Comparison of ENCODE assay signal across 18 cellular contexts in the genomic region with DNA sequence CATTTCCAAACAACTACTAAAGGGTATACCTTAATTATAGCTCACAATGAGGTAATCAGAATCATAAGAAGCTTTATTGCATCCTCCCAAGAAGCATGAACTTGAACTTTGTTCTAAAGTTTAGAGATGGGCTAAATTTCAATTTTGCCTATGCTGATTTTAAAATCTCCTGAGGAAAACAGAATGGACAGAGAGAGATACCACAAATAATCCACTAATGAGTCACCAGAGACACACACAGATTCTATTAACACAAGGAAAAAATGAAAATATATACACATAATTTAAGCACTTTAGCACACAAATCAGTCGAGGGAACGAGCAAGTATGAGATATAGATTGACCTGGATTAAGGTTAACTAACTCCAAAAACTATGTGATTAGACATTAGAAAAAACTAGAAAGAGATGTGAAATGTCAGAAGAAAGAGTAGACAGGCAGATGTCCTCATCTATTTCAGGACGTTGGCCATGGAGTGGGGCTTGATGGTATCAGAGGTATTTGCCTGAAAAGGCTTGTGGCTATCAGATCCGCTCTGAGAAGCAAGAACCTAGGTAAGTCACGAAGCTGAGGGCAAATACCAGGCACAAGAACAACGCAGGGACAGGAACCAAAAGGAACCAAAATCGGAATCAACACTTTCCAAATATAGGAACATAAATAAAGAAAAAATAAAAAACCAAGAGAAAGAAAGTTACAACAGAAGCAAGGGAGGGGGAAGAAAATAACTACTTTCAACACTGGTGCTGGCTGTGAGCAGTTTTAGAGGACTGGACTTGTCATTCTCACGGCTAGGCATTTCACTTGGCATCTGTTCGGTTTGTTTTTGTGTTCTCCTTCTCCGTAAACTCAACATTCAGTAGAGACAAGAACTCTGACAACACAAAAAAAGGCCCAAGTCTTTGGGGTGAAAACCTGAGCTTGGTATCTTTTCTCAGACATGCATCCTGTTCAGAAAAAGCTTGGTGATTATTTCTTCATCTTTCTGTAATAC.
DNase-seq lines count a peak whose midpoint lies in the region; ATAC-seq and TF ChIP-seq lines count a peak whose summit lies in the region.
"Had no signal": no experiment of that assay in that cellular context is flagged by ENCODE, and none has a peak within 500 bp of the region (broad histone marks: within the 10 kb centered on the region; RNA-seq: fewer than 3 reads in every experiment).

No MANE protein-coding gene starts in this region.

- peaks cover 11% of the 10 kb centered on the region for H3K9me3 Mint-ChIP-seq in osteocyte (ENCODE audit: unreplicated experiment)

- H3K27me3 ChIP-seq in IMR-90 (ENCODE audit: control insufficient read depth, insufficient read depth, low read length), result no peaks in the 10 kb centered on the region
- H3K27me3 ChIP-seq: SJSA1 had no signal

- CTCF ChIA-PET in IMR-90 (lab: Yijun Ruan, JAX), result interaction anchor here (0.6 kb wide), 2 partner anchors 63 to 653 kb away, joined by 4 to 5 read pairs; no protein-coding TSS in a partner anchor

- no peak overlapping the region for H3K14ac ChIP-seq in IMR-90 (replicated peaks; ENCODE audit: low read depth, low read length)

- ATAC-seq in IMR-90 (ENCODE audit: low read depth) (peak; percentile 46; the same call in 1 of the 2 replicates), esophagus mucosa (no peak)

- no peak for TF ChIP-seq RAD21 in IMR-90 (IDR thresholded peaks at IDR 0.05; ENCODE audit: low read length)

- no TSS peak for BruUV-seq in IMR-90 (replicated peaks; lab: Mats Ljungman, UMichigan)

- no peak overlapping the region for H3K9ac ChIP-seq in IMR-90 (ENCODE audit: low read depth, low read length)

- H4K8ac ChIP-seq in IMR-90 (ENCODE audit: low read depth in 2 of 2, low read length in 2 of 2), result no peak overlapping the region

- peak overlapping the region; percentile 16 for H3K27ac Mint-ChIP-seq in osteocyte (ENCODE audit: unreplicated experiment)

- H3K9me1 ChIP-seq in IMR-90 (ENCODE audit: insufficient read depth, low read length), result no peaks in the 10 kb centered on the region

- dilution Hi-C loops in IMR-90 (cut with HindIII; ENCODE audit: low sequenced_read_pairs, unreplicated experiment), result no loop called here

- no CpG with 5 or more reads among the region's 10 CpGs for WGBS in IMR-90 (ENCODE audit: extremely low coverage in 2 of 2, insufficient read length in 1 of 2), 2 experiments

- H3K27me3 Mint-ChIP-seq in osteocyte (ENCODE audit: unreplicated experiment), result peaks cover 1% of the 10 kb centered on the region

- no peak overlapping the region for H2AFZ ChIP-seq in IMR-90 (replicated peaks; ENCODE audit: low read length, poor library complexity)

- TF ChIP-seq POLR2A in IMR-90 (IDR thresholded peaks at IDR 0.05; ENCODE audit: low read depth, low read length), result no peak

- H3K4me2 ChIP-seq in IMR-90 (ENCODE audit: low read depth, low read length), result no peak overlapping the region

- H4K91ac ChIP-seq in IMR-90 (ENCODE audit: insufficient read depth, low read depth, low read length), result no peak overlapping the region

- POLR2A ChIA-PET in IMR-90 (lab: Charles Lee; ENCODE audit: unreplicated experiment), result no interaction called here

- no peaks in the 10 kb centered on the region for H3K36me3 Mint-ChIP-seq in osteocyte (ENCODE audit: unreplicated experiment)

- H4K5ac ChIP-seq in IMR-90 (ENCODE audit: low read depth, low read length), result no peak overlapping the region

- H2AK5ac ChIP-seq in IMR-90 (ENCODE audit: low read depth, low read length), result no peak overlapping the region

- no peak for TF ChIP-seq CTCF in IMR-90 (conservative IDR thresholded peaks at IDR 0.05; ENCODE audit: low read depth, low read length)
- TF ChIP-seq CTCF in osteocyte (IDR thresholded peaks at IDR 0.05), result no peak

- H3K9me3 ChIP-seq in IMR-90 (ENCODE audit: control insufficient read depth, insufficient read depth, low read length), result no peaks in the 10 kb centered on the region
- H3K9me3 ChIP-seq: SJSA1 had no signal

- H3K56ac ChIP-seq in IMR-90 (ENCODE audit: extremely low read depth, insufficient read depth, low read length), result no peak overlapping the region

- H2BK20ac ChIP-seq in IMR-90 (ENCODE audit: low read depth, low read length), result no peak overlapping the region

- no peaks in the 10 kb centered on the region for H3K4me1 ChIP-seq in IMR-90 (ENCODE audit: control insufficient read depth, insufficient read depth, low read length)
- H3K4me1 ChIP-seq: SJSA1 had no signal

- no peak overlapping the region for H3K4ac ChIP-seq in IMR-90 (ENCODE audit: low read depth, low read length)

- no peaks in the 10 kb centered on the region for H4K20me1 ChIP-seq in IMR-90 (ENCODE audit: insufficient read depth, low read length)

- in situ Hi-C loops in IMR-90 (cut with MboI; ENCODE audit: low sequenced_read_pairs), result no loop called here

- H3K4me3 ChIP-seq in IMR-90 (ENCODE audit: insufficient read depth, low read depth, low read length), result no peak overlapping the region
- H3K4me3 ChIP-seq: SJSA1 had no signal

- H3K27ac ChIP-seq in IMR-90 (ENCODE audit: insufficient read depth, low read length), result no peak overlapping the region
- H3K27ac ChIP-seq: C4-2B, RWPE1, SJSA1 had no signal

- H3K23ac ChIP-seq in IMR-90 (ENCODE audit: low read depth, low read length), result no peak overlapping the region

- no peak overlapping the region for H2AK9ac ChIP-seq in IMR-90 (replicated peaks; ENCODE audit: low read depth, low read length, poor library complexity)

- intact Hi-C loops in IMR-90 (cut with micrococcal nuclease) (loop anchor here (10.0 kb wide), 1 partner anchor 56 kb away; no protein-coding TSS in a partner anchor), head of caudate nucleus (cut with DNase I) (no loop called here)

- peak; percentile 11 for DNase-seq in EH (ENCODE audit: low read depth)
- no peak for DNase-seq in IMR-90
- DNase-seq in fibroblast of gingiva (ENCODE audit: low read depth), result peak; percentile 4
- no peak for DNase-seq in osteocyte (ENCODE audit: extremely low spot score, unreplicated experiment)
- DNase-seq in foreskin melanocyte, result no peak
- no peak for DNase-seq in SHP77 (lab: John Stamatoyannopoulos, UW)
- no peak for DNase-seq in head of caudate nucleus
- DNase-seq: DMS53; GDM1; NCI-H1436 treated with DMSO at 0.1 percent for 48 hours; NCI-H2081 treated with DMSO at 0.1 percent for 48 hours; NCI-H2227 treated with DMSO at 0.1 percent for 48 hours; NCI-H526; NK-92 treated with Interleukin-12 subunit alpha and Interleukin-12 subunit beta, amount 100 ng/mL, for 24 hours had no signal

- peaks cover 25% of the 10 kb centered on the region for H3K4me1 Mint-ChIP-seq in osteocyte (ENCODE audit: unreplicated experiment)

- H3K18ac ChIP-seq in IMR-90 (ENCODE audit: low read depth, low read length), result no peak overlapping the region

- no peak overlapping the region for H2BK15ac ChIP-seq in IMR-90 (ENCODE audit: low read depth, low read length)

- H3K4me3 Mint-ChIP-seq in osteocyte (ENCODE audit: unreplicated experiment), result no peak overlapping the region

- H2BK120ac ChIP-seq in IMR-90 (ENCODE audit: low read depth, low read length), result no peak overlapping the region

- no peaks in the 10 kb centered on the region for H3K36me3 ChIP-seq in IMR-90 (ENCODE audit: control insufficient read depth, insufficient read depth, low read length)
- H3K36me3 ChIP-seq: SJSA1 had no signal

- H3K79me1 ChIP-seq in IMR-90 (ENCODE audit: low read depth in 1 of 2, low read length in 2 of 2), result no peaks in the 10 kb centered on the region

- no peak overlapping the region for H2BK5ac ChIP-seq in IMR-90 (ENCODE audit: low read depth, low read length, poor library complexity, severe bottlenecking)

TF ChIP-seq in IMR-90, 13 proteins besides CTCF, POLR2A, EP300 and RAD21:
- TF ChIP-seq RFX5 (IDR thresholded peaks at IDR 0.05; ENCODE audit: low read depth, low read length) (no peak), SMC3 (IDR thresholded peaks at IDR 0.05; ENCODE audit: low read depth, low read length) (no peak), NFE2L2 (IDR thresholded peaks at IDR 0.05; ENCODE audit: low read depth, low read length) (no peak), RCOR1 (IDR thresholded peaks at IDR 0.05; ENCODE audit: insufficient replicate concordance, low read length) (no peak), FOS (IDR thresholded peaks at IDR 0.05; ENCODE audit: low read depth, low read length) (no peak), MAZ (IDR thresholded peaks at IDR 0.05; ENCODE audit: borderline replicate concordance, low read depth, low read length) (no peak), CHD1 (IDR thresholded peaks at IDR 0.05; ENCODE audit: low read depth, low read length) (no peak), MAFK (IDR thresholded peaks at IDR 0.05; ENCODE audit: low read depth, low read length) (no peak)
- TF ChIP-seq, protein P1, sequence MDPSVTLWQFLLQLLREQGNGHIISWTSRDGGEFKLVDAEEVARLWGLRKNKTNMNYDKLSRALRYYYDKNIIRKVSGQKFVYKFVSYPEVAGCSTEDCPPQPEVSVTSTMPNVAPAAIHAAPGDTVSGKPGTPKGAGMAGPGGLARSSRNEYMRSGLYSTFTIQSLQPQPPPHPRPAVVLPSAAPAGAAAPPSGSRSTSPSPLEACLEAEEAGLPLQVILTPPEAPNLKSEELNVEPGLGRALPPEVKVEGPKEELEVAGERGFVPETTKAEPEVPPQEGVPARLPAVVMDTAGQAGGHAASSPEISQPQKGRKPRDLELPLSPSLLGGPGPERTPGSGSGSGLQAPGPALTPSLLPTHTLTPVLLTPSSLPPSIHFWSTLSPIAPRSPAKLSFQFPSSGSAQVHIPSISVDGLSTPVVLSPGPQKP (IDR thresholded peaks at IDR 0.05; ENCODE audit: borderline replicate concordance, low read depth, low read length), result no peak
- TF ChIP-seq, protein P2, sequence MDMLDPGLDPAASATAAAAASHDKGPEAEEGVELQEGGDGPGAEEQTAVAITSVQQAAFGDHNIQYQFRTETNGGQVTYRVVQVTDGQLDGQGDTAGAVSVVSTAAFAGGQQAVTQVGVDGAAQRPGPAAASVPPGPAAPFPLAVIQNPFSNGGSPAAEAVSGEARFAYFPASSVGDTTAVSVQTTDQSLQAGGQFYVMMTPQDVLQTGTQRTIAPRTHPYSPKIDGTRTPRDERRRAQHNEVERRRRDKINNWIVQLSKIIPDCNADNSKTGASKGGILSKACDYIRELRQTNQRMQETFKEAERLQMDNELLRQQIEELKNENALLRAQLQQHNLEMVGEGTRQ (IDR thresholded peaks at IDR 0.05; ENCODE audit: low read depth, low read length), result no peak
TF ChIP-seq in IMR-90: peak in this region for 0.

Comparison
In these comparisons a context has a peak if more than half of its experiments do, and no peak if none do; other contexts are left out.
1. DNase-seq: peak in EH (single experiment) and fibroblast of gingiva (single experiment); none in IMR-90 (single experiment), osteocyte (single experiment), foreskin melanocyte (single experiment), SHP77 (0 of 2) and head of caudate nucleus (0 of 42).